29 cellular contexts compared by ENCODE assay signal in the genomic region with DNA sequence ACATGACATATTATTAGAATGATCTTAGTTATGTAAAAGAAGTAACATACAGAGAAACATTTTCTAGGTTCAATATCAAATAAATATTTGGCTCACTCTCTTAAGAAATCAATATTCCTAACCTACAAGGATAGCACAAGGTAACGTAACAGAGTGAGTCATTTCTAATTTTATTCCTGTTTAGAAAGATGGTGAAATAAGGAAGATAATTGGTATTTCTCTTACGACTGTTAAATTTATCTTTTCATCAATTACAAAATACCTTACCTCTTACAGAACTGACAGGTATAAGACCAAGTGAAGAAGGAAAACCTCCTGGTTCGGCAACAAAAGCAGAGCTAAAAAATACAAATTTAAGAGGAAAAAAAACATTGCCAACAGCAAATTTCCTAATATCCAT.
"Had no signal": no experiment of that assay in that cellular context is flagged by ENCODE, and none has a peak within 500 bp of the region (broad histone marks: within the 10 kb centered on the region; RNA-seq: fewer than 3 reads in every experiment).

No MANE protein-coding gene starts in this region.

- H3K36me3 ChIP-seq: breast epithelium had no signal

- H3K9me3 ChIP-seq: breast epithelium had no signal

- ATAC-seq: activated CD4-positive, CD25-positive, alpha-beta regulatory T cell treated with anti-CD3 and anti-CD28 coated beads, Interleukin-2, amount 50 U/mL, for 24 hours; activated CD8-positive, alpha-beta T cell treated with anti-CD3 and anti-CD28 coated beads for 36 hours; activated T-cell treated with anti-CD3 and anti-CD28 coated beads, Interleukin-2, amount 50 U/mL, for 4 hours; activated T-helper 17 cell treated with anti-CD3 and anti-CD28 coated beads, Interleukin-2, amount 50 U/mL, for 72 hours; esophagus mucosa; T-helper 17 cell had no signal

- DNase-seq: activated B cell treated with CpG ODN at 0.5 μM for 24 hours; activated CD4-positive, alpha-beta T cell treated with anti-CD3 and anti-CD28 coated beads for 48 hours; activated CD4-positive, alpha-beta T cell treated with anti-CD3 and anti-CD28 coated beads, Interleukin-2, amount 50 U/mL, for 1 hour; activated CD4-positive, alpha-beta T cell treated with anti-CD3 and anti-CD28 coated beads, Interleukin-2, amount 50 U/mL, for 48 hours; activated CD8-positive, alpha-beta T cell treated with anti-CD3 and anti-CD28 coated beads for 36 hours; activated effector memory CD4-positive, alpha-beta T cell treated with Interleukin-2 at 50 U/mL for 16 hours; activated gamma-delta T cell treated with Interleukin-2 at 50 U/mL for 16 hours; activated naive CD4-positive, alpha-beta T cell treated with anti-CD3 and anti-CD28 coated beads, Interleukin-2, amount 50 U/mL, for 16 hours; activated naive CD4-positive, alpha-beta T cell treated with Interleukin-2 at 50 U/mL for 16 hours; activated T-cell treated with anti-CD3 and anti-CD28 coated beads, Interleukin-2, amount 50 U/mL, for 4 hours; amniotic stem cell; anterior cingulate cortex; dorsolateral prefrontal cortex; effector memory CD4-positive, alpha-beta T cell; endodermal cell; foreskin fibroblast; head of caudate nucleus; T-helper 1 cell; T-helper 17 cell; T1000; WERI-Rb-1 had no signal

- H3K4me1 ChIP-seq: breast epithelium had no signal

- FAIRE-seq: astrocyte, frontal cortex had no signal

- H3K4me3 ChIP-seq: breast epithelium, cardiac muscle cell, coronary artery, dorsolateral prefrontal cortex had no signal

- H3K27ac ChIP-seq: breast epithelium, cardiac muscle cell, coronary artery, WERI-Rb-1 had no signal

- H3K27me3 ChIP-seq: breast epithelium, cardiac muscle cell, dorsolateral prefrontal cortex had no signal
